Comparison of ENCODE assay signal across 8 cellular contexts in genomic region chr14:76647699-76648298, GRCh38.
DNase-seq lines count a peak whose midpoint lies in the region; ATAC-seq and TF ChIP-seq lines count a peak whose summit lies in the region.

No MANE protein-coding gene starts in this region.

- ATAC-seq in activated CD8-positive, alpha-beta T cell treated with anti-CD3 and anti-CD28 coated beads, Interleukin-2, amount 10 ng/mL, durations not matched to agents 7 days and 5 days: no peak
- peak in 3 of 4 donors; percentile 55 to 65 (median 65) for ATAC-seq in heart left ventricle
- ATAC-seq in HG03439 (IDR thresholded peaks at IDR 0.05; ENCODE audit: unreplicated experiment): no peak

- H3K36me3 Mint-ChIP-seq in activated CD8-positive, alpha-beta T cell treated with anti-CD3 and anti-CD28 coated beads, Interleukin-2, amount 10 ng/mL, durations not matched to agents 7 days and 5 days (ENCODE audit: low read depth): no peaks in the 10 kb centered on the region

- DNase-seq in DMS53 treated with DMSO at 0.1 percent for 48 hours (lab: John Stamatoyannopoulos, UW; ENCODE audit: unreplicated experiment) (peak; percentile 41), HCEC 1CT (peak; percentile 57), NCI-H2196 treated with DMSO at 0.1 percent for 48 hours (lab: John Stamatoyannopoulos, UW; ENCODE audit: unreplicated experiment) (peak; percentile 51), heart left ventricle (peak in 2 of 5 donors; percentile 20 to 31), retinal pigment epithelial cell (ENCODE audit: low read depth) (peak; percentile 9)
- peak; percentile 36 for DNase-seq in activated CD8-positive, alpha-beta T cell treated with anti-CD3 and anti-CD28 coated beads, Interleukin-2, amount 10 ng/mL, durations not matched to agents 7 days and 5 days
- no peak for DNase-seq in activated effector memory CD4-positive, alpha-beta T cell treated with anti-CD3 and anti-CD28 coated beads, Interleukin-2, amount 50 U/mL, for 16 hours

- TF ChIP-seq CTCF in heart left ventricle (IDR thresholded peaks at IDR 0.05) (peak; percentile 68 to 88 (median 80)), retinal pigment epithelial cell (conservative IDR thresholded peaks at IDR 0.05; ENCODE audit: low read depth, low read length) (peak; percentile 95)

- H3K4me1 Mint-ChIP-seq in activated CD8-positive, alpha-beta T cell treated with anti-CD3 and anti-CD28 coated beads, Interleukin-2, amount 10 ng/mL, durations not matched to agents 7 days and 5 days (ENCODE audit: low read depth): no peaks in the 10 kb centered on the region

- peaks cover 7% of the 10 kb centered on the region for H3K27me3 Mint-ChIP-seq in activated CD8-positive, alpha-beta T cell treated with anti-CD3 and anti-CD28 coated beads, Interleukin-2, amount 10 ng/mL, durations not matched to agents 7 days and 5 days (ENCODE audit: low read depth)

- no peaks in the 10 kb centered on the region for H3K9me3 Mint-ChIP-seq in activated CD8-positive, alpha-beta T cell treated with anti-CD3 and anti-CD28 coated beads, Interleukin-2, amount 10 ng/mL, durations not matched to agents 7 days and 5 days (ENCODE audit: insufficient read depth)

- POLR2A ChIA-PET in activated CD8-positive, alpha-beta T cell treated with anti-CD3 and anti-CD28 coated beads, Interleukin-2, amount 10 ng/mL, durations not matched to agents 7 days and 5 days (lab: Charles Lee): no interaction called here

- CTCF ChIA-PET in activated CD8-positive, alpha-beta T cell treated with anti-CD3 and anti-CD28 coated beads, Interleukin-2, amount 10 ng/mL, durations not matched to agents 7 days and 5 days (lab: Charles Lee): interaction anchor here (0.6 to 1.5 kb wide), 7 partner anchors 9 to 597 kb away, joined by 3 to 4 read pairs (median 3); no protein-coding TSS in a partner anchor

- no peaks in the 10 kb centered on the region for H3K36me3 ChIP-seq in heart left ventricle

- no peak overlapping the region for H3K4me3 Mint-ChIP-seq in activated CD8-positive, alpha-beta T cell treated with anti-CD3 and anti-CD28 coated beads, Interleukin-2, amount 10 ng/mL, durations not matched to agents 7 days and 5 days

- intact Hi-C loops in heart left ventricle (cut with DNase I): loop anchor here (1.0 to 10.0 kb wide), 5 partner anchors 190 to 933 kb away; no protein-coding TSS in a partner anchor

- no peak overlapping the region for H3K27ac ChIP-seq in heart left ventricle

- no peaks in the 10 kb centered on the region for H3K27me3 ChIP-seq in heart left ventricle

- H3K4me3 ChIP-seq in heart left ventricle (no peak overlapping the region), retinal pigment epithelial cell (ENCODE audit: low read length) (no peak overlapping the region)

- no peak for TF ChIP-seq POLR2A in heart left ventricle (IDR thresholded peaks at IDR 0.05)

- H3K27ac Mint-ChIP-seq in activated CD8-positive, alpha-beta T cell treated with anti-CD3 and anti-CD28 coated beads, Interleukin-2, amount 10 ng/mL, durations not matched to agents 7 days and 5 days: no peak overlapping the region

- H3K9me3 ChIP-seq in heart left ventricle: no peaks in the 10 kb centered on the region

- WGBS in heart left ventricle, 4 donors: 78 to 85% (median 83%) methylated on average over 7 of the region's 7 CpGs

- no peaks in the 10 kb centered on the region for H3K4me1 ChIP-seq in heart left ventricle

Comparison
In these comparisons a context has a peak if more than half of its experiments do, and no peak if none do; other contexts are left out.
1. ATAC-seq: peak in heart left ventricle (3 of 4); none in activated CD8-positive, alpha-beta T cell treated with anti-CD3 and anti-CD28 coated beads, Interleukin-2, amount 10 ng/mL, durations not matched to agents 7 days and 5 days (single experiment) and HG03439 (single experiment).